ENCODE assay signal across 1 cellular context in the genomic region with DNA sequence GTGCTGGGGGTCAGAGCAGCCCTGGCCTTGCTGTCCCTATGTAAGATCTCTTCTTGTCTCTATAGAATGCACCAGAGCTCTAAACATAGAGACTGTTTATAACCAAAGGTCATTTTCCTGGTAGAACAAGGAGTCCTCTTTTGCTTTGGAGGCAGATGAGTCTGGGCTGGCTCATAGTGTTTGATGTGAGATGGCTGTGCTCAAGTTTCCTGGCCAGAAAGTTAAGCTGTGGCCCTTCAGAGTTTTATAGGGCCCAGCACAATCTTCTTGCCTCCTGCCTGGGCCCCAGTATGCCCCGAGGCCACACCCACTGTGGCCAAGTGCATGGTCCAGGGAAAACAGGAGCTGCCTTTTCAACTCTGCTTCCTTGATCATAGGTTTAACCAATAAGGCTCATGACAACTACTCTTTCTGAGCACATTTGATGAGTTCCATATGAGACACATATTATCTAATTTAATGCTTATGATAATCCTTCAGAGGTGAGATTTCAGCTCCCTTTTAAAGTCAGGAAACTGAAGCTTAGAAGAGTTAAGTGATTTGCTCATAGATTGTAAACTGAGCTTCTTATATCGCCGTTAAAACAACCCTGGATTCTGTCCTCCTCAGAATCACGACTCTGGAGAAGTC.
TF ChIP-seq lines count a peak whose summit lies in the region.

No MANE protein-coding gene starts in this region.

TF ChIP-seq in HCT116, 20 proteins besides CTCF, POLR2A, EP300 and RAD21 (continued from another document):
- no peak for TF ChIP-seq POLR2AphosphoS5 (IDR thresholded peaks at IDR 0.05; ENCODE audit: low read depth, low read length)
